Comparison of ENCODE assay signal across 26 cellular contexts in genomic region chr1:244789276-244789580, GRCh38.
"Had no signal": no experiment of that assay in that cellular context is flagged by ENCODE, and none has a peak within 500 bp of the region (broad histone marks: within the 10 kb centered on the region; RNA-seq: fewer than 3 reads in every experiment).

No MANE protein-coding gene starts in this region.

- H3K27ac Mint-ChIP-seq: activated CD4-positive, alpha-beta T cell treated with anti-CD3 and anti-CD28 coated beads for 36 hours; activated CD8-positive, alpha-beta memory T cell treated with anti-CD3 and anti-CD28 coated beads, Interleukin-2, amount 10 ng/mL, durations not matched to agents 7 days and 5 days; activated CD8-positive, alpha-beta T cell treated with anti-CD3 and anti-CD28 coated beads, Interleukin-2, amount 10 ng/mL, durations not matched to agents 7 days and 5 days; activated naive CD4-positive, alpha-beta T cell treated with anti-CD3 and anti-CD28 coated beads, Interleukin-2, amount 50 U/mL, for 72 hours; activated T-helper 2 cell treated with anti-CD3 and anti-CD28 coated beads, Interferon-gamma antibody, Interleukin-2, Interleukin-4, amounts not matched to agents 10 μg/mL and 5 μg/mL and 100 μg/mL, durations not matched to agents 14 hours and 24 hours and 36 hours; mesothelial cell of epicardium; naive thymus-derived CD8-positive, alpha-beta T cell; T-cell had no signal

- H3K79me2 ChIP-seq: hepatocyte had no signal

- H3K4me3 ChIP-seq: colonic mucosa, dorsolateral prefrontal cortex, hepatocyte, pancreas, right lobe of liver, testis, transverse colon had no signal

- FAIRE-seq: bronchial epithelial cell, frontal cortex, keratinocyte, pancreas had no signal

- H3K4me3 Mint-ChIP-seq: activated CD4-positive, alpha-beta T cell treated with anti-CD3 and anti-CD28 coated beads for 36 hours; activated CD8-positive, alpha-beta memory T cell treated with anti-CD3 and anti-CD28 coated beads, Interleukin-2, amount 10 ng/mL, durations not matched to agents 7 days and 5 days; activated CD8-positive, alpha-beta T cell treated with anti-CD3 and anti-CD28 coated beads, Interleukin-2, amount 10 ng/mL, durations not matched to agents 7 days and 5 days; mesothelial cell of epicardium; naive thymus-derived CD8-positive, alpha-beta T cell; T-cell had no signal

- H3K4me2 ChIP-seq: hepatocyte had no signal

- H3K27me3 ChIP-seq: colonic mucosa, hepatocyte, pancreas, right lobe of liver, testis, transverse colon had no signal

- H2AFZ ChIP-seq: hepatocyte had no signal

- H3K4me1 Mint-ChIP-seq: activated CD4-positive, alpha-beta T cell treated with anti-CD3 and anti-CD28 coated beads for 36 hours; activated CD8-positive, alpha-beta memory T cell treated with anti-CD3 and anti-CD28 coated beads, Interleukin-2, amount 10 ng/mL, durations not matched to agents 7 days and 5 days; mesothelial cell of epicardium; T-cell had no signal

- H3K27me3 Mint-ChIP-seq: activated CD4-positive, alpha-beta T cell treated with anti-CD3 and anti-CD28 coated beads for 36 hours; activated CD8-positive, alpha-beta memory T cell treated with anti-CD3 and anti-CD28 coated beads, Interleukin-2, amount 10 ng/mL, durations not matched to agents 7 days and 5 days; naive thymus-derived CD8-positive, alpha-beta T cell; T-cell had no signal

- H3K36me3 ChIP-seq: colonic mucosa, pancreas, right lobe of liver, transverse colon had no signal

- H3K9me3 Mint-ChIP-seq: activated naive CD4-positive, alpha-beta T cell treated with anti-CD3 and anti-CD28 coated beads, Interleukin-2, amount 50 U/mL, for 72 hours; activated T-helper 2 cell treated with anti-CD3 and anti-CD28 coated beads, Interferon-gamma antibody, Interleukin-2, Interleukin-4, amounts not matched to agents 10 μg/mL and 5 μg/mL and 100 μg/mL, durations not matched to agents 14 hours and 24 hours and 36 hours; mesothelial cell of epicardium; naive thymus-derived CD8-positive, alpha-beta T cell; T-cell had no signal

- H3K4me1 ChIP-seq: colonic mucosa, pancreas, testis, transverse colon had no signal

- H3K27ac ChIP-seq: colonic mucosa, dorsolateral prefrontal cortex, hepatocyte, pancreas, right lobe of liver, testis, transverse colon had no signal

- H3K36me3 Mint-ChIP-seq: activated CD8-positive, alpha-beta memory T cell treated with anti-CD3 and anti-CD28 coated beads, Interleukin-2, amount 10 ng/mL, durations not matched to agents 7 days and 5 days; activated naive CD4-positive, alpha-beta T cell treated with anti-CD3 and anti-CD28 coated beads, Interleukin-2, amount 50 U/mL, for 72 hours; mesothelial cell of epicardium; naive thymus-derived CD8-positive, alpha-beta T cell; T-cell had no signal

- DNase-seq: activated CD4-positive, alpha-beta T cell treated with anti-CD3 and anti-CD28 coated beads for 36 hours; activated CD4-positive, CD25-positive, alpha-beta regulatory T cell; activated CD8-positive, alpha-beta memory T cell treated with anti-CD3 and anti-CD28 coated beads, Interleukin-2, amount 10 ng/mL, durations not matched to agents 7 days and 5 days; activated CD8-positive, alpha-beta T cell treated with anti-CD3 and anti-CD28 coated beads, Interleukin-2, amount 10 ng/mL, durations not matched to agents 7 days and 5 days; activated T-cell treated with anti-CD3 and anti-CD28 coated beads, Interleukin-2, amount 50 U/mL, for 48 hours; colonic mucosa; dorsolateral prefrontal cortex; effector memory CD4-positive, alpha-beta T cell; glutamatergic neuron; left cardiac atrium; mammary epithelial cell; naive thymus-derived CD8-positive, alpha-beta T cell; pancreas; right lobe of liver; stimulated activated CD4-positive, alpha-beta T cell treated with anti-CD3 and anti-CD28 coated beads, Interleukin-2, amount 100 ng/mL, for 48 hours; stimulated activated naive CD4-positive, alpha-beta T cell treated with Interleukin-2 at 50 U/mL for 16 hours; T-cell; testis; transverse colon had no signal

- ATAC-seq: activated CD4-positive, alpha-beta T cell treated with anti-CD3 and anti-CD28 coated beads for 36 hours; activated CD8-positive, alpha-beta memory T cell treated with anti-CD3 and anti-CD28 coated beads, Interleukin-2, amount 10 ng/mL, durations not matched to agents 7 days and 5 days; activated CD8-positive, alpha-beta T cell treated with anti-CD3 and anti-CD28 coated beads, Interleukin-2, amount 10 ng/mL, durations not matched to agents 7 days and 5 days; activated naive CD4-positive, alpha-beta T cell treated with anti-CD3 and anti-CD28 coated beads, Interleukin-2, amount 50 U/mL, for 72 hours; naive thymus-derived CD8-positive, alpha-beta T cell; pancreas; right lobe of liver; T-cell had no signal

- H3K9me3 ChIP-seq: colonic mucosa, pancreas, right lobe of liver, testis, transverse colon had no signal
